In the genomic region with DNA sequence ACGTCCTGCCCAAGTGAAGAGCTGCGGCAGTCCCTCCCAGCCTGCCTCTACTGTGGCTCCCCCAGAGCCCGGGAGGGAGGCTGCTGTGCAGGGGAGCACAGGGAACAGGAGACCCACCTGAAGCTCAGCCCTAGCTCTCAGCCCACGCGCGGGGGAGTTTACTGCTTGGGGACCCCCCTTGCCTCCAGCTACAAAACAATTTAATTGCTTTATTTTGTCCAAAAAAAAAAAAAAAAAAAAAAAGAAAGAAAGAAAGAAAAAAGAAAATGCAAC, we compare ENCODE assay signal across 22 cellular contexts.
"Had no signal": no experiment of that assay in that cellular context is flagged by ENCODE, and none has a peak within 500 bp of the region (broad histone marks: within the 10 kb centered on the region; RNA-seq: fewer than 3 reads in every experiment).

No MANE protein-coding gene starts in this region.

- H3K9me3 ChIP-seq: MG63, SK-N-SH had no signal

- ATAC-seq: HepG2 had no signal

- H3K27me3 ChIP-seq: MG63 had no signal

- H3K36me3 ChIP-seq: MG63 had no signal

- H3K4me3 ChIP-seq: MG63 had no signal

- DNase-seq: IMR-90, Karpas-422, KG1, MG63, NCI-H1092, NCI-H1105 treated with DMSO at 0.1 percent for 48 hours, NCI-H1417 treated with DMSO at 0.1 percent for 48 hours, NCI-H146, NCI-H1694 treated with DMSO at 0.1 percent for 48 hours, NCI-H1930, NCI-H2081, NCI-H2107, NCI-H2227 treated with DMSO at 0.1 percent for 48 hours, NCI-H446, NCI-H510A, NCI-H524 treated with DMSO at 0.1 percent for 48 hours, NCI-H69, NCI-H774, Right ventricle myocardium superior, RPMI8226, SK-N-SH had no signal
